In genomic region chr2:215311625-215312394, GRCh38 we compare ENCODE assay signal across 8 cellular contexts.
DNase-seq lines count a peak whose midpoint lies in the region; ATAC-seq and TF ChIP-seq lines count a peak whose summit lies in the region.

Gene ATIC, plus strand, starts transcription at chr2:215312059. Its CDS starts 84 bp downstream, at chr2:215312143.

- ATAC-seq in HG03196 (IDR thresholded peaks at IDR 0.05; ENCODE audit: unreplicated experiment) = peak; percentile 100

- TF ChIP-seq POLR2A in GM18951 (IDR thresholded peaks at IDR 0.05; ENCODE audit: extremely low read depth, insufficient read depth, insufficient read length) = peak; percentile 92

- in situ Hi-C loops in GM18951 (cut with MboI; ENCODE audit: low sequenced_read_pairs, unreplicated experiment) = no loop called here

- DNase-seq in AG08395 (ENCODE audit: low spot score) = peak; percentile 96
- peak; percentile 96 for DNase-seq in NCI-H345 (lab: John Stamatoyannopoulos, UW)
- peak; percentile 69 to 84 (median 76) for DNase-seq in activated CD4-positive, CD25-positive, alpha-beta regulatory T cell (lab: John Stamatoyannopoulos, UW)
- peak; percentile 85 for DNase-seq in central memory CD4-positive, alpha-beta T cell
- DNase-seq in inferior parietal cortex (ENCODE audit: extremely low spot score) = peak; percentile 85
- peak; percentile 84 to 88 for DNase-seq in stimulated activated CD4-positive, alpha-beta T cell treated with anti-CD3 and anti-CD28 coated beads, Interleukin-12 subunit alpha, Interleukin-12 subunit beta, amount 100 ng/mL, for 24 hours (ENCODE audit: low read depth in 2 of 2)

Comparison
In these comparisons a context has a peak if more than half of its experiments do, and no peak if none do; other contexts are left out.
1. Peak in every context shown above with its lines: DNase-seq and ATAC-seq.